ENCODE assay signal across 1 cellular context in the genomic region with DNA sequence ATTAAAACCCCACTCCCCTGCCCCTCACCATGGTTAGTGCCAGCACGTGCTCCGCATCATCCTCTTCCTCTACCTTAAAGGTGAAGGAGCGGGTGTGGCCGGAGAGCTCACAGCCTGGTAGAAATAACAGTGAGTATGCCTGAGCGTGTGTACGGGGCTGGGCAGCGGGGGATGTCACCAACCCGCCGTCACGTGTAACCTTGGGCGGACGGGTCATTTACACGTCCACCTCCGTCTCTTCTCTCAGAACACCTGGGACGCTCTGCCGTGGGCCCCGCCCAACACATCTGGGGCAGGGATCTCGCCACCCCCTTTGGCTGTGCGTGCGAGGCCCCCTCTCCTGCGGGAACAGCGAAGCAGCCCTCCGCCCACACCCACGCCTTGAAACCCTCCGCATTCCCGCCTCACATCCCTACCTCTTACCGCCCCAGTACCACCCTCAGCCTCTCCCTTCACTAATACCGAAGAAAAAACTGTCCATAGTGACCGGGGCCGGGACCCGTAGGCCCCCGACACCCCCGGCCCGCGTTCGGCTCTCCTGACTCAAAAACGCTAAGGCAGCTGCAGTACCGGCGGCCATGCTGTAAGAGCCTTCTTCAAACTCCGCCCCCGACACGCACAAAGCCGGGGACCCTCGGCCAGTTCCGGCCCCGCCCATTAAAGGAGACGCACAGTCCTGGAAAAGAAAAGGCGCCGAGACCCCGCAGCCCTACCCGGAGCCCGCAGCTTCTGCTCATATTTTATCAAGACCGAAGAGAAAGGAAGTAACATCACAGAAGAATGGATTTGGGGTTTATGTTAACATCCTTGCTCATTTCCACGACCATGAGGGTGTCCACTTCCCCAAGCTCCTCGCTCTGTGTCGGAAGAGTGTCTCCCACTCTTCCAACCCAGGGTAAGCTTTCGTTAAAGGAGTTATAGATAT.
TF ChIP-seq lines count a peak whose summit lies in the region.

Gene NPM3 (minus strand): TSS at position 636 of the 925 bp plus-strand sequence. CDS start 56 bp downstream, at position 580.

TF ChIP-seq in HepG2, 621 proteins besides CTCF, POLR2A, EP300 and RAD21 (continued from another document and continues in another):
- no peak for TF ChIP-seq REL (CRISPR knock-in tag; conservative IDR thresholded peaks at IDR 0.05)
- TF ChIP-seq PITX1 (CRISPR knock-in tag; IDR thresholded peaks at IDR 0.05) = peak; percentile 49; the same call in 1 of the 2 replicates
- TF ChIP-seq ZNF749 (CRISPR knock-in tag; IDR thresholded peaks at IDR 0.05; ENCODE audit: borderline replicate concordance) = no peak
- no peak for TF ChIP-seq JUNB (CRISPR knock-in tag; IDR thresholded peaks at IDR 0.05; ENCODE audit: borderline replicate concordance)
- no peak for TF ChIP-seq ZNF652 (CRISPR knock-in tag; IDR thresholded peaks at IDR 0.05; ENCODE audit: borderline replicate concordance, low read depth)
- TF ChIP-seq NAIF1 (CRISPR knock-in tag; IDR thresholded peaks at IDR 0.05; ENCODE audit: borderline replicate concordance) = 0 out of 2 replicates have a peak, but pooled peaks have one; percentile 59
- no peak for TF ChIP-seq NKX3-1 (CRISPR knock-in tag; IDR thresholded peaks at IDR 0.05)
- TF ChIP-seq NRL (CRISPR knock-in tag; IDR thresholded peaks at IDR 0.05; ENCODE audit: borderline replicate concordance) = no peak
- TF ChIP-seq HNRNPLL (IDR thresholded peaks at IDR 0.05; ENCODE audit: low read depth, low read length, poor library complexity, severe bottlenecking) = peak; percentile 47
- TF ChIP-seq SMARCC2 (IDR thresholded peaks at IDR 0.05) = no peak
- no peak for TF ChIP-seq CBX2 (IDR thresholded peaks at IDR 0.05; ENCODE audit: low read depth, low read length)
- no peak for TF ChIP-seq CBX2 (CRISPR knock-in tag; IDR thresholded peaks at IDR 0.05; ENCODE audit: low read depth)
- TF ChIP-seq ZBTB38 (CRISPR knock-in tag; IDR thresholded peaks at IDR 0.05) = no peak
- TF ChIP-seq, protein P1, sequence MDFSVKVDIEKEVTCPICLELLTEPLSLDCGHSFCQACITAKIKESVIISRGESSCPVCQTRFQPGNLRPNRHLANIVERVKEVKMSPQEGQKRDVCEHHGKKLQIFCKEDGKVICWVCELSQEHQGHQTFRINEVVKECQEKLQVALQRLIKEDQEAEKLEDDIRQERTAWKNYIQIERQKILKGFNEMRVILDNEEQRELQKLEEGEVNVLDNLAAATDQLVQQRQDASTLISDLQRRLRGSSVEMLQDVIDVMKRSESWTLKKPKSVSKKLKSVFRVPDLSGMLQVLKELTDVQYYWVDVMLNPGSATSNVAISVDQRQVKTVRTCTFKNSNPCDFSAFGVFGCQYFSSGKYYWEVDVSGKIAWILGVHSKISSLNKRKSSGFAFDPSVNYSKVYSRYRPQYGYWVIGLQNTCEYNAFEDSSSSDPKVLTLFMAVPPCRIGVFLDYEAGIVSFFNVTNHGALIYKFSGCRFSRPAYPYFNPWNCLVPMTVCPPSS (IDR thresholded peaks at IDR 0.05) = no peak
- TF ChIP-seq, protein P2, sequence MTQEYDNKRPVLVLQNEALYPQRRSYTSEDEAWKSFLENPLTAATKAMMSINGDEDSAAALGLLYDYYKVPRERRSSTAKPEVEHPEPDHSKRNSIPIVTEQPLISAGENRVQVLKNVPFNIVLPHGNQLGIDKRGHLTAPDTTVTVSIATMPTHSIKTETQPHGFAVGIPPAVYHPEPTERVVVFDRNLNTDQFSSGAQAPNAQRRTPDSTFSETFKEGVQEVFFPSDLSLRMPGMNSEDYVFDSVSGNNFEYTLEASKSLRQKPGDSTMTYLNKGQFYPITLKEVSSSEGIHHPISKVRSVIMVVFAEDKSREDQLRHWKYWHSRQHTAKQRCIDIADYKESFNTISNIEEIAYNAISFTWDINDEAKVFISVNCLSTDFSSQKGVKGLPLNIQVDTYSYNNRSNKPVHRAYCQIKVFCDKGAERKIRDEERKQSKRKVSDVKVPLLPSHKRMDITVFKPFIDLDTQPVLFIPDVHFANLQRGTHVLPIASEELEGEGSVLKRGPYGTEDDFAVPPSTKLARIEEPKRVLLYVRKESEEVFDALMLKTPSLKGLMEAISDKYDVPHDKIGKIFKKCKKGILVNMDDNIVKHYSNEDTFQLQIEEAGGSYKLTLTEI (CRISPR knock-in tag; conservative IDR thresholded peaks at IDR 0.05) = no peak
- TF ChIP-seq ZNF674 (CRISPR knock-in tag; IDR thresholded peaks at IDR 0.05; ENCODE audit: low read depth) = no peak
- no peak for TF ChIP-seq NR2F1 (CRISPR knock-in tag; IDR thresholded peaks at IDR 0.05)
- no peak for TF ChIP-seq MATR3 (CRISPR knock-in tag; IDR thresholded peaks at IDR 0.05)
- TF ChIP-seq FOXP4 (CRISPR knock-in tag; IDR thresholded peaks at IDR 0.05) = no peak
- TF ChIP-seq CBX5 (CRISPR knock-in tag; IDR thresholded peaks at IDR 0.05; ENCODE audit: borderline replicate concordance) = no peak
- TF ChIP-seq TCF12 (IDR thresholded peaks at IDR 0.05) = no peak
- no peak for TF ChIP-seq TCF12 (CRISPR knock-in tag; IDR thresholded peaks at IDR 0.05)
- TF ChIP-seq ZNF552 (CRISPR knock-in tag; IDR thresholded peaks at IDR 0.05; ENCODE audit: borderline replicate concordance) = no peak; the same call in 1 of the 2 replicates
- TF ChIP-seq CENPT (CRISPR knock-in tag; IDR thresholded peaks at IDR 0.05; ENCODE audit: low read depth) = no peak
- TF ChIP-seq ZBTB26 (CRISPR knock-in tag; IDR thresholded peaks at IDR 0.05; ENCODE audit: borderline replicate concordance) = no peak; the same call in 1 of the 2 replicates
- no peak for TF ChIP-seq MIER3 (CRISPR knock-in tag; IDR thresholded peaks at IDR 0.05; ENCODE audit: borderline replicate concordance)
- TF ChIP-seq ZKSCAN8 (CRISPR knock-in tag; IDR thresholded peaks at IDR 0.05; ENCODE audit: borderline replicate concordance) = no peak
- TF ChIP-seq, protein P3, sequence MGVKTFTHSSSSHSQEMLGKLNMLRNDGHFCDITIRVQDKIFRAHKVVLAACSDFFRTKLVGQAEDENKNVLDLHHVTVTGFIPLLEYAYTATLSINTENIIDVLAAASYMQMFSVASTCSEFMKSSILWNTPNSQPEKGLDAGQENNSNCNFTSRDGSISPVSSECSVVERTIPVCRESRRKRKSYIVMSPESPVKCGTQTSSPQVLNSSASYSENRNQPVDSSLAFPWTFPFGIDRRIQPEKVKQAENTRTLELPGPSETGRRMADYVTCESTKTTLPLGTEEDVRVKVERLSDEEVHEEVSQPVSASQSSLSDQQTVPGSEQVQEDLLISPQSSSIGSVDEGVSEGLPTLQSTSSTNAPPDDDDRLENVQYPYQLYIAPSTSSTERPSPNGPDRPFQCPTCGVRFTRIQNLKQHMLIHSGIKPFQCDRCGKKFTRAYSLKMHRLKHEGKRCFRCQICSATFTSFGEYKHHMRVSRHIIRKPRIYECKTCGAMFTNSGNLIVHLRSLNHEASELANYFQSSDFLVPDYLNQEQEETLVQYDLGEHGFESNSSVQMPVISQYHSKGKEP (CRISPR knock-in tag; IDR thresholded peaks at IDR 0.05) = no peak
- TF ChIP-seq ZNF614 (CRISPR knock-in tag; IDR thresholded peaks at IDR 0.05; ENCODE audit: borderline replicate concordance) = no peak
- no peak for TF ChIP-seq ZFP62 (CRISPR knock-in tag; IDR thresholded peaks at IDR 0.05)
- TF ChIP-seq ZMYM4 (CRISPR knock-in tag; IDR thresholded peaks at IDR 0.05) = peak; percentile 72
- TF ChIP-seq ZSCAN25 (CRISPR knock-in tag; IDR thresholded peaks at IDR 0.05) = no peak
- TF ChIP-seq SIN3A (IDR thresholded peaks at IDR 0.05; ENCODE audit: borderline replicate concordance, low read depth, low read length) = peak; percentile 68; the same call in 1 of the 2 replicates
- no peak for TF ChIP-seq DR1 (CRISPR knock-in tag; IDR thresholded peaks at IDR 0.05)
- no peak for TF ChIP-seq NFATC3 (CRISPR knock-in tag; IDR thresholded peaks at IDR 0.05)
- TF ChIP-seq HDAC1 (CRISPR knock-in tag; IDR thresholded peaks at IDR 0.05) = peak; percentile 64; the same call in 1 of the 2 replicates
- TF ChIP-seq ZBTB40 (IDR thresholded peaks at IDR 0.05) = no peak
- TF ChIP-seq ZBTB40 (CRISPR knock-in tag; IDR thresholded peaks at IDR 0.05) = no peak
- TF ChIP-seq, protein P4, sequence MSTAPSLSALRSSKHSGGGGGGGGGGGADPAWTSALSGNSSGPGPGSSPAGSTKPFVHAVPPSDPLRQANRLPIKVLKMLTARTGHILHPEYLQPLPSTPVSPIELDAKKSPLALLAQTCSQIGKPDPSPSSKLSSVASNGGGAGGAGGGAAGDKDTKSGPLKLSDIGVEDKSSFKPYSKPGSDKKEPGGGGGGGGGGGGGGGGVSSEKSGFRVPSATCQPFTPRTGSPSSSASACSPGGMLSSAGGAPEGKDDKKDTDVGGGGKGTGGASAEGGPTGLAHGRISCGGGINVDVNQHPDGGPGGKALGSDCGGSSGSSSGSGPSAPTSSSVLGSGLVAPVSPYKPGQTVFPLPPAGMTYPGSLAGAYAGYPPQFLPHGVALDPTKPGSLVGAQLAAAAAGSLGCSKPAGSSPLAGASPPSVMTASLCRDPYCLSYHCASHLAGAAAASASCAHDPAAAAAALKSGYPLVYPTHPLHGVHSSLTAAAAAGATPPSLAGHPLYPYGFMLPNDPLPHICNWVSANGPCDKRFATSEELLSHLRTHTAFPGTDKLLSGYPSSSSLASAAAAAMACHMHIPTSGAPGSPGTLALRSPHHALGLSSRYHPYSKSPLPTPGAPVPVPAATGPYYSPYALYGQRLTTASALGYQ (CRISPR knock-in tag; IDR thresholded peaks at IDR 0.05) = 0 out of 2 replicates have a peak, but pooled peaks have one; percentile 11
- TF ChIP-seq ZNF329 (CRISPR knock-in tag; IDR thresholded peaks at IDR 0.05; ENCODE audit: low read depth) = no peak
- TF ChIP-seq ZFP36L1 (CRISPR knock-in tag; IDR thresholded peaks at IDR 0.05) = 0 out of 2 replicates have a peak, but pooled peaks have one; percentile 50
